ENCODE assay signal across 16 cellular contexts in the genomic region with DNA sequence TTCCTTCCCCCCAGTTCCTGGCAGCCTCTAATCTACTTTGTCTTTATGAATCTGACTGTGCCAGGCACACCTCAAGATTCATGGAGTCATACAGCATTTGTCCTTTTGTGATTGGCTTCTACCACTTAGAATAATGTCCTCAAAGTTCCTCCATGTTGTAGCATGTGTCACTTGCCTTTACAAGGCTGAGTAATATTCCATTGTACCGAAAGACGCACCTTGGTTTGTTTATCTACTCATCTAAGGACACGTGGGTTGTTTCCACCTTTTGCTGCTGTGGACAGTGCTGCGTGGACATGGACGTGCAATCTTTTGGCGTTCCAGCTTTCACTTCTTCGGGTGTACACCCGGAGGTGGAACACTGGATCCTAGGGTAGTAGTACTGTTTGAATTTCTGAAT. TPM values are rescaled to one million over a fixed set of nuclear protein-coding genes. Genes with fewer than 3 reads are reported as not detected.
DNase-seq lines count a peak whose midpoint lies in the region; ATAC-seq, FAIRE-seq and TF ChIP-seq lines count a peak whose summit lies in the region.
"Had no signal": no experiment of that assay in that cellular context is flagged by ENCODE, and none has a peak within 500 bp of the region (broad histone marks: within the 10 kb centered on the region; RNA-seq: fewer than 3 reads in every experiment).

No MANE protein-coding gene starts in this region.

- 0 out of 2 replicates have a peak overlapping the region, but pooled peaks have one; percentile 5 for H3K27ac ChIP-seq in 22Rv1
- H3K27ac ChIP-seq: A549, C4-2B, KMS-11 had no signal

- no peak overlapping the region for H3K4me3 Mint-ChIP-seq in activated T-helper 17 cell treated with anti-CD3 and anti-CD28 coated beads, Interleukin-2, amount 50 U/mL, for 72 hours
- H3K4me3 Mint-ChIP-seq in progenitor cell of endocrine pancreas (ENCODE audit: low read depth), result no peak overlapping the region

- H3K4me1 Mint-ChIP-seq in activated T-helper 17 cell treated with anti-CD3 and anti-CD28 coated beads, Interleukin-2, amount 50 U/mL, for 72 hours, result no peaks in the 10 kb centered on the region
- H3K4me1 Mint-ChIP-seq in progenitor cell of endocrine pancreas (ENCODE audit: low read depth), result no peaks in the 10 kb centered on the region

- H3K36me3 Mint-ChIP-seq in activated T-helper 17 cell treated with anti-CD3 and anti-CD28 coated beads, Interleukin-2, amount 50 U/mL, for 72 hours (ENCODE audit: low read depth), result peaks cover 33% of the 10 kb centered on the region
- H3K36me3 Mint-ChIP-seq in progenitor cell of endocrine pancreas (ENCODE audit: insufficient read depth), result peaks cover 4% of the 10 kb centered on the region

- peak overlapping the region; percentile 20 for H3K27ac Mint-ChIP-seq in activated T-helper 17 cell treated with anti-CD3 and anti-CD28 coated beads, Interleukin-2, amount 50 U/mL, for 72 hours
- H3K27ac Mint-ChIP-seq in progenitor cell of endocrine pancreas, result no peak overlapping the region

- FAIRE-seq in GM12892 (lab: Jason Lieb, UNC), result peak; percentile 61
- FAIRE-seq: A549 had no signal

- no peaks in the 10 kb centered on the region for H3K9me3 Mint-ChIP-seq in activated T-helper 17 cell treated with anti-CD3 and anti-CD28 coated beads, Interleukin-2, amount 50 U/mL, for 72 hours
- no peaks in the 10 kb centered on the region for H3K9me3 Mint-ChIP-seq in progenitor cell of endocrine pancreas (ENCODE audit: low read depth)

- DNase-seq in GM12892 (ENCODE audit: insufficient read length) (no peak), islet precursor cell (peak; percentile 34), NCI-H2171 treated with DMSO at 0.1 percent for 48 hours (lab: John Stamatoyannopoulos, UW) (no peak), cerebellar nuclear complex (lab: John Stamatoyannopoulos, UW) (no peak), progenitor cell of endocrine pancreas (ENCODE audit: low spot score, unreplicated experiment) (no peak), NCI-H345 (lab: John Stamatoyannopoulos, UW) (no peak)
- DNase-seq: COR-L47, NCI-H1048, NCI-H1436 treated with DMSO at 0.1 percent for 48 hours, NCI-H2081 treated with DMSO at 0.1 percent for 48 hours, NCI-H524 had no signal

- H3K27me3 Mint-ChIP-seq in activated T-helper 17 cell treated with anti-CD3 and anti-CD28 coated beads, Interleukin-2, amount 50 U/mL, for 72 hours, result no peaks in the 10 kb centered on the region
- no peaks in the 10 kb centered on the region for H3K27me3 Mint-ChIP-seq in progenitor cell of endocrine pancreas

- TF ChIP-seq POLR2A in GM12892 (IDR thresholded peaks at IDR 0.05; ENCODE audit: low read depth, low read length), result no peak

- no peak for ATAC-seq in activated T-helper 17 cell treated with anti-CD3 and anti-CD28 coated beads, Interleukin-2, amount 50 U/mL, for 72 hours (replicated peaks)

- TF ChIP-seq CTCF in 22Rv1 (IDR thresholded peaks at IDR 0.05) (no peak), progenitor cell of endocrine pancreas (IDR thresholded peaks at IDR 0.05; ENCODE audit: unreplicated experiment) (no peak)

RNA-seq across cellular contexts. Expression of gene ANAPC7, which starts 33.5 kb away (rescaled TPM):
- polyA plus RNA-seq in GM12892 (2012; ENCODE audit: missing spikeins), result 41.6 TPM
- 10 to 100 TPM; 41.7 to 78.3 TPM for total RNA-seq in activated T-helper 17 cell treated with anti-CD3 and anti-CD28 coated beads, Interleukin-2, amount 50 U/mL, for 72 hours
- 86.2 and 91.8 TPM in 2 replicates for total RNA-seq in progenitor cell of endocrine pancreas
